In genomic region chr7:101111261-101111660, GRCh38 we compare ENCODE assay signal across 1 cellular context.
TF ChIP-seq lines count a peak whose summit lies in the region.

No MANE protein-coding gene starts in this region.

TF ChIP-seq in H1, 55 proteins besides CTCF, POLR2A, EP300 and RAD21:
- TF ChIP-seq PHF8 (conservative IDR thresholded peaks at IDR 0.05; ENCODE audit: low read depth, low read length) (no peak), SAP30 (IDR thresholded peaks at IDR 0.05; ENCODE audit: insufficient read depth, insufficient replicate concordance, low read length) (no peak), E2F6 (IDR thresholded peaks at IDR 0.05) (no peak), GABPA (IDR thresholded peaks at IDR 0.05; ENCODE audit: borderline replicate concordance, insufficient read depth, low read length) (no peak), RFX5 (IDR thresholded peaks at IDR 0.05; ENCODE audit: borderline replicate concordance, low read depth, low read length) (no peak), HDAC2 (IDR thresholded peaks at IDR 0.05; ENCODE audit: borderline replicate concordance in 1 of 2, low read depth in 2 of 2, low read length in 2 of 2) (no peak), SP2 (IDR thresholded peaks at IDR 0.05; ENCODE audit: low read length) (no peak), SP1 (IDR thresholded peaks at IDR 0.05; ENCODE audit: low read depth, low read length) (no peak), CTBP2 (IDR thresholded peaks at IDR 0.05; ENCODE audit: borderline replicate concordance, insufficient read depth, insufficient read length, low read length) (no peak), TAF7 (optimal IDR thresholded peaks at IDR 0.05; ENCODE audit: borderline replicate concordance, low read depth, low read length) (no peak), BACH1 (IDR thresholded peaks at IDR 0.05; ENCODE audit: low read length) (no peak), SIN3A (conservative IDR thresholded peaks at IDR 0.05 in 1 of 2, IDR thresholded peaks at IDR 0.05 in 1 of 2; ENCODE audit: low read depth in 1 of 2, low read length in 2 of 2) (no peak), MAFK (IDR thresholded peaks at IDR 0.05; ENCODE audit: low read depth, low read length) (no peak), RBBP5 (IDR thresholded peaks at IDR 0.05; ENCODE audit: borderline replicate concordance, low read depth, low read length) (no peak), YY1 (IDR thresholded peaks at IDR 0.05; ENCODE audit: low read depth, low read length) (no peak), CHD1 (IDR thresholded peaks at IDR 0.05; ENCODE audit: low read depth, low read length) (no peak), ATF3 (IDR thresholded peaks at IDR 0.05; ENCODE audit: insufficient read depth, low read depth, low read length) (no peak), CHD7 (IDR thresholded peaks at IDR 0.05; ENCODE audit: insufficient replicate concordance, low read length) (no peak), JUN (IDR thresholded peaks at IDR 0.05; ENCODE audit: low read depth, low read length) (no peak), NRF1 (IDR thresholded peaks at IDR 0.05; ENCODE audit: low read depth, low read length) (no peak)
TF ChIP-seq in H1: peak in this region for 0.
